In the genomic region with DNA sequence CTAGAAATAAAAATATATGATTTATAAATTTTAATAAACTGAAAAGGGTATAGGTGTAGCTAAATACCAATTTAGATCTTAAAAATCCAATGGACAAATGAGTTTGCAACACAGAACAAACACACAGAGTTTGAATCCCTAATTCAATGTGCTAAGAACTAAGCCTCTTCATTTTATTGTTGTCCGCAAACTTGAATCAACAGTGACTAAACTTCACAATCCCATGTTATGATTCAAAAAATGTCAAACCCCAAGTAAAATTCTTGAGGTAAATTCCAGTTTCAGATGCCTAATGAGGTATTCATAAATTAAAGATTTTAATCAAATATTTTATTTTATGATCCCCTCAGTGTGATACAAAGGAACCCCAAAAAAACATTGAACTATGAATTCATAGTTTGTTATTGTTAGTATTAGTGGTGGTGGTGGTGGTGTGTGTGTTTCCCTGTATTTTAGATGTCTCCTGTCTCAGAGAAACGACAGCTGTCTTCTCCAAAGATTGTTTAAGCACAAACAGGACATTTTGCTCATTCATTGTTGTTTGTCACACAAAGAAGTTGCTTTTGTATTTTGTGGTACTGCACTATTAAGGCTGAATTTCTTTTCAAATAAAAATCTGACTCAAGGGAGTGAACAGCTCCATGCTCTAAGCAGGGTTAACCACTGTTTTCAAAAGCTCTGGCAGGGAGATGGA, we compare ENCODE assay signal across 31 cellular contexts.
"Had no signal": no experiment of that assay in that cellular context is flagged by ENCODE, and none has a peak within 500 bp of the region (broad histone marks: within the 10 kb centered on the region; RNA-seq: fewer than 3 reads in every experiment).

No MANE protein-coding gene starts in this region.

- ATAC-seq: activated naive CD8-positive, alpha-beta T cell treated with anti-CD3 and anti-CD28 coated beads, Interleukin-2, amount 50 U/mL, for 24 hours; activated T-cell treated with anti-CD3 and anti-CD28 coated beads, Interleukin-2, amount 50 U/mL, for 4 hours; body of pancreas; K562; SK-N-SH treated with all-trans-retinoic acid at 6 μM for 48 hours; T-cell had no signal

- H3K27me3 ChIP-seq: body of pancreas, breast epithelium, MG63, Peyer's patch had no signal

- H3K9me3 ChIP-seq: body of pancreas, breast epithelium, MG63, Peyer's patch had no signal

- H3K4me3 ChIP-seq: body of pancreas, breast epithelium, K562, MG63, Peyer's patch had no signal

- H3K4me1 ChIP-seq: breast epithelium, Peyer's patch had no signal

- DNase-seq: activated B cell treated with CpG ODN at 0.5 μM for 24 hours; activated CD4-positive, alpha-beta memory T cell treated with anti-CD3 and anti-CD28 coated beads for 36 hours; activated CD4-positive, alpha-beta T cell treated with anti-CD3 and anti-CD28 coated beads for 4 hours; activated CD4-positive, alpha-beta T cell treated with anti-CD3 and anti-CD28 coated beads, Interleukin-2, amount 50 U/mL, for 1 hour; activated CD4-positive, CD25-positive, alpha-beta regulatory T cell treated with anti-CD3 and anti-CD28 coated beads, Interleukin-2, amount 50 U/mL, for 72 hours; activated CD8-positive, alpha-beta memory T cell treated with anti-CD3 and anti-CD28 coated beads, Interleukin-2, amount 50 U/mL, for 4 hours; activated gamma-delta T cell treated with Interleukin-2 at 50 U/mL for 16 hours; activated naive CD4-positive, alpha-beta T cell treated with anti-CD3 and anti-CD28 coated beads for 36 hours; activated naive CD8-positive, alpha-beta T cell treated with anti-CD3 and anti-CD28 coated beads, Interleukin-2, amount 50 U/mL, for 24 hours; activated T-cell treated with anti-CD3 and anti-CD28 coated beads for 4 hours; activated T-cell treated with anti-CD3 and anti-CD28 coated beads, Interleukin-2, amount 50 U/mL, for 4 hours; amniotic stem cell; aorta; body of pancreas; MG63; NCI-H1048; NCI-H1105 treated with DMSO at 0.1 percent for 48 hours; NCI-H1436; NCI-H1694; NCI-H1930; NCI-H345; NCI-H524 treated with DMSO at 0.1 percent for 48 hours; Peyer's patch; SHP77 treated with DMSO at 0.1 percent for 48 hours; T-cell; T-helper 2 cell; T-helper 9 cell had no signal

- H3K36me3 ChIP-seq: breast epithelium, MG63, Peyer's patch had no signal

- H3K27ac ChIP-seq: body of pancreas, breast epithelium, Peyer's patch, VCaP had no signal
